Comparison of ENCODE assay signal across 9 cellular contexts in genomic region chr5:147805030-147805454, GRCh38. TPM values are rescaled to one million over a fixed set of nuclear protein-coding genes. Genes with fewer than 3 reads are reported as not detected.
DNase-seq lines count a peak whose midpoint lies in the region; ATAC-seq and TF ChIP-seq lines count a peak whose summit lies in the region.
"Had no signal": no experiment of that assay in that cellular context is flagged by ENCODE, and none has a peak within 500 bp of the region (broad histone marks: within the 10 kb centered on the region; RNA-seq: fewer than 3 reads in every experiment).

No MANE protein-coding gene starts in this region.

- H3K27me3 Mint-ChIP-seq in CD4-positive, alpha-beta memory T cell = no peaks in the 10 kb centered on the region
- H3K27me3 Mint-ChIP-seq in activated B cell treated with CpG ODN at 0.5 μM for 24 hours (peaks cover 18% of the 10 kb centered on the region), Caco-2 (ENCODE audit: insufficient read depth, unreplicated experiment) (no peaks in the 10 kb centered on the region)

- TF ChIP-seq CTCF in activated B cell treated with CpG ODN at 0.5 μM for 24 hours (IDR thresholded peaks at IDR 0.05) = no peak
- TF ChIP-seq CTCF in Caco-2 (IDR thresholded peaks at IDR 0.05; ENCODE audit: insufficient read depth in 1 of 2, low read depth in 1 of 2, low read length in 1 of 2, severe bottlenecking in 1 of 2, unreplicated experiment in 1 of 2) = no peak
- TF ChIP-seq CTCF in foreskin fibroblast (IDR thresholded peaks at IDR 0.05; ENCODE audit: low read depth, low read length) = no peak

- no peaks in the 10 kb centered on the region for H3K4me1 ChIP-seq in CD4-positive, alpha-beta memory T cell (ENCODE audit: insufficient read depth, low read length)
- peaks cover 3% of the 10 kb centered on the region; the same call in 1 of the 2 replicates for H3K4me1 ChIP-seq in Caco-2

- ATAC-seq in GM19397 (IDR thresholded peaks at IDR 0.05; ENCODE audit: unreplicated experiment) (peak; percentile 90), HG03439 (IDR thresholded peaks at IDR 0.05; ENCODE audit: unreplicated experiment) (peak; percentile 86), activated B cell treated with CpG ODN at 0.5 μM for 24 hours (ENCODE audit: low read depth) (peak; percentile 96)
- peak; percentile 92 for ATAC-seq in stimulated activated effector memory CD8-positive, alpha-beta T cell treated with anti-CD3 and anti-CD28 coated beads, Interleukin-12 subunit alpha, Interleukin-12 subunit beta, amount 100 ng/mL, for 72 hours

- H3K9me3 ChIP-seq in CD4-positive, alpha-beta memory T cell (ENCODE audit: control insufficient read depth in 1 of 2, low read length in 2 of 2) = no peaks in the 10 kb centered on the region
- no peaks in the 10 kb centered on the region for H3K9me3 ChIP-seq in Caco-2

- no peak overlapping the region for H3K27ac ChIP-seq in CD4-positive, alpha-beta memory T cell (ENCODE audit: low read depth, low read length)

- H3K27ac Mint-ChIP-seq in CD4-positive, alpha-beta memory T cell = no peak overlapping the region
- H3K27ac Mint-ChIP-seq in activated B cell treated with CpG ODN at 0.5 μM for 24 hours (peak overlapping the region; percentile 62), Caco-2 (ENCODE audit: unreplicated experiment) (no peak overlapping the region)
- H3K27ac Mint-ChIP-seq in stimulated activated effector memory CD8-positive, alpha-beta T cell treated with anti-CD3 and anti-CD28 coated beads, Interleukin-12 subunit alpha, Interleukin-12 subunit beta, amount 100 ng/mL, for 72 hours = peak overlapping the region; percentile 65

- H3K4me3 Mint-ChIP-seq in CD4-positive, alpha-beta memory T cell = no peak overlapping the region
- H3K4me3 Mint-ChIP-seq in activated B cell treated with CpG ODN at 0.5 μM for 24 hours = peak overlapping the region; percentile 25
- no peak overlapping the region for H3K4me3 Mint-ChIP-seq in stimulated activated effector memory CD8-positive, alpha-beta T cell treated with anti-CD3 and anti-CD28 coated beads, Interleukin-12 subunit alpha, Interleukin-12 subunit beta, amount 100 ng/mL, for 72 hours
- no peak overlapping the region for H3K4me3 Mint-ChIP-seq in Caco-2 (ENCODE audit: unreplicated experiment)

- H3K9me3 Mint-ChIP-seq in CD4-positive, alpha-beta memory T cell = peaks cover 0 to 2% (median 0%) of the 10 kb centered on the region in 8 donors
- H3K9me3 Mint-ChIP-seq in activated B cell treated with CpG ODN at 0.5 μM for 24 hours = no peaks in the 10 kb centered on the region
- no peaks in the 10 kb centered on the region for H3K9me3 Mint-ChIP-seq in stimulated activated effector memory CD8-positive, alpha-beta T cell treated with anti-CD3 and anti-CD28 coated beads, Interleukin-12 subunit alpha, Interleukin-12 subunit beta, amount 100 ng/mL, for 72 hours
- no peaks in the 10 kb centered on the region for H3K9me3 Mint-ChIP-seq in Caco-2 (ENCODE audit: unreplicated experiment)

- CTCF ChIA-PET in CD4-positive, alpha-beta memory T cell (lab: Charles Lee; ENCODE audit: partially characterized antibody) = no interaction called here
- CTCF ChIA-PET in activated B cell treated with CpG ODN at 0.5 μM for 24 hours (lab: Charles Lee) = no interaction called here
- CTCF ChIA-PET in Caco-2 (lab: Charles Lee) = interaction anchor here (0.6 kb wide), 1 partner anchor 18 kb away, joined by 3 read pairs; no protein-coding TSS in a partner anchor

- intact Hi-C loops in CD4-positive, alpha-beta memory T cell (cut with micrococcal nuclease) = no loop called here
- intact Hi-C loops in activated B cell treated with CpG ODN at 0.5 μM for 24 hours (cut with micrococcal nuclease) = loop anchor here (1.0 to 10.0 kb wide), 3 partner anchors 23 to 1747 kb away; partner anchors contain the start of genes CSNK1A1 and JAKMIP2
- intact Hi-C loops in Caco-2 (cut with micrococcal nuclease; ENCODE audit: unreplicated experiment) = no loop called here

- no peaks in the 10 kb centered on the region for H3K36me3 ChIP-seq in CD4-positive, alpha-beta memory T cell (ENCODE audit: insufficient read depth, low read length)
- no peaks in the 10 kb centered on the region for H3K36me3 ChIP-seq in Caco-2 (ENCODE audit: control insufficient read depth, insufficient read depth, low read length)

- POLR2A ChIA-PET in CD4-positive, alpha-beta memory T cell (lab: Charles Lee; ENCODE audit: partially characterized antibody) = no interaction called here
- POLR2A ChIA-PET in activated B cell treated with CpG ODN at 0.5 μM for 24 hours (lab: Charles Lee) (interaction anchor here (0.7 to 1.0 kb wide), 3 partner anchors 23 to 134 kb away, joined by 3 to 8 read pairs (median 3); partner anchors contain the start of gene JAKMIP2), Caco-2 (lab: Charles Lee) (no interaction called here)

- DNase-seq in CD4-positive, alpha-beta memory T cell = peak in 3 of 5 donors; percentile 10 to 22 (median 19)
- DNase-seq in activated B cell treated with CpG ODN at 0.5 μM for 24 hours (no peak), Caco-2 (no peak), NCI-H524 (lab: John Stamatoyannopoulos, UW) (no peak), foreskin fibroblast (no peak)
- no peak for DNase-seq in stimulated activated effector memory CD8-positive, alpha-beta T cell treated with anti-CD3 and anti-CD28 coated beads, Interleukin-12 subunit alpha, Interleukin-12 subunit beta, amount 100 ng/mL, for 72 hours (ENCODE audit: low spot score in 2 of 2)

- no peaks in the 10 kb centered on the region for H3K36me3 Mint-ChIP-seq in CD4-positive, alpha-beta memory T cell
- H3K36me3 Mint-ChIP-seq in activated B cell treated with CpG ODN at 0.5 μM for 24 hours (ENCODE audit: low read depth) (no peaks in the 10 kb centered on the region), Caco-2 (ENCODE audit: insufficient read depth, unreplicated experiment) (no peaks in the 10 kb centered on the region)
- H3K36me3 Mint-ChIP-seq in stimulated activated effector memory CD8-positive, alpha-beta T cell treated with anti-CD3 and anti-CD28 coated beads, Interleukin-12 subunit alpha, Interleukin-12 subunit beta, amount 100 ng/mL, for 72 hours = no peaks in the 10 kb centered on the region

- BruUV-seq in Caco-2 (replicated peaks; lab: Mats Ljungman, UMichigan) = no TSS peak

- H3K27me3 ChIP-seq in CD4-positive, alpha-beta memory T cell (ENCODE audit: insufficient read depth, low read length) = no peaks in the 10 kb centered on the region
- H3K27me3 ChIP-seq in Caco-2 (replicated peaks; ENCODE audit: control insufficient read depth, insufficient read depth, low read length) = no peaks in the 10 kb centered on the region

- H3K4me3 ChIP-seq in CD4-positive, alpha-beta memory T cell (ENCODE audit: low read length in 2 of 2) = no peak overlapping the region
- H3K4me3 ChIP-seq in Caco-2 (ENCODE audit: low read depth, low read length) = no peak overlapping the region
- H3K4me3 ChIP-seq in foreskin fibroblast (ENCODE audit: low read depth in 1 of 2, low read length in 2 of 2) = no peak overlapping the region

- H3K4me1 Mint-ChIP-seq in CD4-positive, alpha-beta memory T cell = peaks cover 0 to 7% (median 2%) of the 10 kb centered on the region in 4 donors
- H3K4me1 Mint-ChIP-seq in activated B cell treated with CpG ODN at 0.5 μM for 24 hours (peaks cover 23% of the 10 kb centered on the region), Caco-2 (ENCODE audit: low read depth, unreplicated experiment) (peaks cover 7% of the 10 kb centered on the region)
- H3K4me1 Mint-ChIP-seq in stimulated activated effector memory CD8-positive, alpha-beta T cell treated with anti-CD3 and anti-CD28 coated beads, Interleukin-12 subunit alpha, Interleukin-12 subunit beta, amount 100 ng/mL, for 72 hours = peaks cover 17% of the 10 kb centered on the region

RNA-seq across cellular contexts. Expression of gene JAKMIP2, which starts 22.5 kb away (rescaled TPM):
- total RNA-seq in CD4-positive, alpha-beta memory T cell = 1 to 10 TPM in 1 of 2 experiments, under 1 TPM in 1; 0.84 to 1.2 TPM
- polyA plus RNA-seq in CD4-positive, alpha-beta memory T cell = 1 to 10 TPM in 1 of 2 donors, under 1 TPM in 1; 0.32 to 1.7 TPM
- total RNA-seq in activated B cell treated with CpG ODN at 0.5 μM for 24 hours (2.0 and 3.1 TPM in 2 replicates), Caco-2 (2022) (0.58 and 1.2 TPM in 2 replicates)
- total RNA-seq: lung microvascular endothelial cell had no signal

RNA-seq across cellular contexts. Expression of gene SPINK1, which starts 26.4 kb away (rescaled TPM):
- not detected for total RNA-seq in CD4-positive, alpha-beta memory T cell
- not detected for polyA plus RNA-seq in CD4-positive, alpha-beta memory T cell
- total RNA-seq in activated B cell treated with CpG ODN at 0.5 μM for 24 hours (not detected in 2 replicates), Caco-2 (2022) (1,526 and 1,916 TPM in 2 replicates)
- total RNA-seq: lung microvascular endothelial cell had no signal

Comparison
In these comparisons a context has a peak if more than half of its experiments do, and no peak if none do; other contexts are left out.
1. DNase-seq: peak in CD4-positive, alpha-beta memory T cell (3 of 5); none in activated B cell treated with CpG ODN at 0.5 μM for 24 hours (single experiment), stimulated activated effector memory CD8-positive, alpha-beta T cell treated with anti-CD3 and anti-CD28 coated beads, Interleukin-12 subunit alpha, Interleukin-12 subunit beta, amount 100 ng/mL, for 72 hours (0 of 2), Caco-2 (0 of 2), NCI-H524 (0 of 2) and foreskin fibroblast (0 of 2).
2. H3K27ac Mint-ChIP-seq: peak in activated B cell treated with CpG ODN at 0.5 μM for 24 hours (single experiment) and stimulated activated effector memory CD8-positive, alpha-beta T cell treated with anti-CD3 and anti-CD28 coated beads, Interleukin-12 subunit alpha, Interleukin-12 subunit beta, amount 100 ng/mL, for 72 hours (single experiment); none in CD4-positive, alpha-beta memory T cell (0 of 7) and Caco-2 (single experiment).
3. RNA of gene SPINK1, which starts 26.4 kb away (total RNA-seq): 1,526 to 1,916 TPM in Caco-2; not detected in CD4-positive, alpha-beta memory T cell and not detected in activated B cell treated with CpG ODN at 0.5 μM for 24 hours; every median in the first group is over 1,000 times any median in the second.
4. Peak in every context shown above with its lines, with median percentiles within 50 percentile points of each other: ATAC-seq.